In the genomic region with DNA sequence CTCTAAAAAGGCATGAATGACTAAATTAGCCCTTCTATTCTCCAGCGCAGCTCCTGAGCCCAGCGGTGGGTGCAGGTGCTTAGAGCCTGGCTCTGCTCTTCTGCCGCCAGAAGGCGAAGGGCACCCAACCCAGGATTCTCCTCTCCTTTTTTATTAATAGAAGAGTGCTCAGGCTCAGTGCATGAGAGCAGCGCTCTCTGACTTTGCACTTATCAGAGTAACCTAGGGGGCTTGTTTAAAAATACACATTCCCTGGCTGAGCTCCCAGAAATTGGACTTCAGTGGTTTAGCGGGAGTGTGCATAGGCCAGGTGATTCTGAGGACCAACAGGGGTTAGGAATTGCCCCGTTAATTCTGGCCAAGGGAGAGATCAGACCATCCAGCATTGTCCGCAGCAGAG, we compare ENCODE assay signal across 12 cellular contexts. TPM values are rescaled to one million over a fixed set of nuclear protein-coding genes. Genes with fewer than 3 reads are reported as not detected.
DNase-seq lines count a peak whose midpoint lies in the region; ATAC-seq, FAIRE-seq and TF ChIP-seq lines count a peak whose summit lies in the region.
"Had no signal": no experiment of that assay in that cellular context is flagged by ENCODE, and none has a peak within 500 bp of the region (broad histone marks: within the 10 kb centered on the region; RNA-seq: fewer than 3 reads in every experiment).

No MANE protein-coding gene starts in this region.

- H3K4me1 Mint-ChIP-seq in T-helper 2 cell treated with Interferon-gamma antibody and Interleukin-4, amounts not matched to agents 5 μg/mL and 100 μg/mL, for 36 hours (ENCODE audit: low read depth): peaks cover 15% of the 10 kb centered on the region
- H3K4me1 Mint-ChIP-seq in astrocyte (ENCODE audit: low read depth, unreplicated experiment): peaks cover 14% of the 10 kb centered on the region
- peaks cover 14 to 20% (median 15%) of the 10 kb centered on the region in 7 donors for H3K4me1 Mint-ChIP-seq in naive thymus-derived CD4-positive, alpha-beta T cell

- H3K36me3 ChIP-seq in astrocyte (ENCODE audit: insufficient read depth, low read length): no peaks in the 10 kb centered on the region
- peaks cover 0 to 14% (median 0%) of the 10 kb centered on the region in 3 experiments for H3K36me3 ChIP-seq in naive thymus-derived CD4-positive, alpha-beta T cell (ENCODE audit: control insufficient read depth in 2 of 3, insufficient read depth in 3 of 3, low read length in 3 of 3)

- no peaks in the 10 kb centered on the region for H3K27me3 ChIP-seq in astrocyte (ENCODE audit: insufficient read depth, low read length)
- no peaks in the 10 kb centered on the region for H3K27me3 ChIP-seq in naive thymus-derived CD4-positive, alpha-beta T cell (ENCODE audit: control insufficient read depth in 2 of 2, insufficient read depth in 2 of 2, low read length in 2 of 2)

- ATAC-seq in naive thymus-derived CD4-positive, alpha-beta T cell: no peak
- ATAC-seq in HG03025 (IDR thresholded peaks at IDR 0.05; ENCODE audit: low FRiP score, unreplicated experiment) (no peak), GM18505 (IDR thresholded peaks at IDR 0.05; ENCODE audit: unreplicated experiment) (no peak)
- ATAC-seq: esophagus mucosa had no signal

- no peak overlapping the region for H3K4me2 ChIP-seq in astrocyte (ENCODE audit: low read length)

- H3K27me3 Mint-ChIP-seq in T-helper 2 cell treated with Interferon-gamma antibody and Interleukin-4, amounts not matched to agents 5 μg/mL and 100 μg/mL, for 36 hours (ENCODE audit: low read depth): peaks cover 16% of the 10 kb centered on the region
- H3K27me3 Mint-ChIP-seq in astrocyte (ENCODE audit: low read depth, unreplicated experiment): peaks cover 2% of the 10 kb centered on the region
- peaks cover 0 to 16% (median 0%) of the 10 kb centered on the region in 5 donors for H3K27me3 Mint-ChIP-seq in naive thymus-derived CD4-positive, alpha-beta T cell

- H3K4me3 Mint-ChIP-seq in T-helper 2 cell treated with Interferon-gamma antibody and Interleukin-4, amounts not matched to agents 5 μg/mL and 100 μg/mL, for 36 hours: peak overlapping the region; percentile 66
- peak overlapping the region; percentile 77 for H3K4me3 Mint-ChIP-seq in astrocyte (ENCODE audit: unreplicated experiment)
- peak overlapping the region; percentile 31 to 98 (median 76) for H3K4me3 Mint-ChIP-seq in naive thymus-derived CD4-positive, alpha-beta T cell

- no peak overlapping the region for H3K27ac ChIP-seq in astrocyte (ENCODE audit: low read depth, low read length)
- no peak overlapping the region for H3K27ac ChIP-seq in naive thymus-derived CD4-positive, alpha-beta T cell (ENCODE audit: low read depth, low read length)

- DNase-seq in T-helper 2 cell treated with Interferon-gamma antibody and Interleukin-4, amounts not matched to agents 5 μg/mL and 100 μg/mL, for 36 hours (ENCODE audit: low spot score): no peak
- DNase-seq in T-helper 2 cell: no peak
- DNase-seq in NCI-H1105 (lab: John Stamatoyannopoulos, UW): peak; percentile 16
- DNase-seq in astrocyte (ENCODE audit: low read depth): no peak
- DNase-seq in naive thymus-derived CD4-positive, alpha-beta T cell: no peak
- DNase-seq in NCI-H2107 (lab: John Stamatoyannopoulos, UW): no peak
- DNase-seq: activated CD4-positive, alpha-beta T cell treated with anti-CD3 and anti-CD28 coated beads for 1 hour; mesenchymal stem cell; NCI-H2081 treated with DMSO at 0.1 percent for 48 hours had no signal

- no peak for TF ChIP-seq CTCF in astrocyte (IDR thresholded peaks at IDR 0.05; ENCODE audit: insufficient read depth, low read depth, low read length)

- peaks cover 15% of the 10 kb centered on the region for H3K36me3 Mint-ChIP-seq in T-helper 2 cell treated with Interferon-gamma antibody and Interleukin-4, amounts not matched to agents 5 μg/mL and 100 μg/mL, for 36 hours (ENCODE audit: low read depth)
- H3K36me3 Mint-ChIP-seq in astrocyte (ENCODE audit: low read depth, unreplicated experiment): peaks cover 7% of the 10 kb centered on the region
- H3K36me3 Mint-ChIP-seq in naive thymus-derived CD4-positive, alpha-beta T cell: peaks cover 0 to 18% (median 0%) of the 10 kb centered on the region in 5 donors

- POLR2A ChIA-PET in naive thymus-derived CD4-positive, alpha-beta T cell (lab: Charles Lee): no interaction called here

- H3K4me1 ChIP-seq in astrocyte (ENCODE audit: insufficient read depth, low read length): peaks cover 21% of the 10 kb centered on the region
- H3K4me1 ChIP-seq in naive thymus-derived CD4-positive, alpha-beta T cell (ENCODE audit: control insufficient read depth in 2 of 2, insufficient read depth in 2 of 2, low read length in 2 of 2): peaks cover 8% of the 10 kb centered on the region in 2 donors

- intact Hi-C loops in naive thymus-derived CD4-positive, alpha-beta T cell (cut with micrococcal nuclease): no loop called here

- no peaks in the 10 kb centered on the region for H3K9me3 Mint-ChIP-seq in T-helper 2 cell treated with Interferon-gamma antibody and Interleukin-4, amounts not matched to agents 5 μg/mL and 100 μg/mL, for 36 hours
- H3K9me3 Mint-ChIP-seq in astrocyte (ENCODE audit: unreplicated experiment): no peaks in the 10 kb centered on the region
- H3K9me3 Mint-ChIP-seq in naive thymus-derived CD4-positive, alpha-beta T cell: no peaks in the 10 kb centered on the region

- no peak overlapping the region for H3K4me3 ChIP-seq in astrocyte (ENCODE audit: insufficient read depth, low read depth, low read length)
- H3K4me3 ChIP-seq in naive thymus-derived CD4-positive, alpha-beta T cell (ENCODE audit: low read length): no peak overlapping the region

- peaks cover 32% of the 10 kb centered on the region for H3K79me2 ChIP-seq in astrocyte (ENCODE audit: insufficient read depth, low read length)

- CTCF ChIA-PET in naive thymus-derived CD4-positive, alpha-beta T cell (lab: Charles Lee): no interaction called here

- peaks cover 6% of the 10 kb centered on the region for H4K20me1 ChIP-seq in astrocyte (ENCODE audit: insufficient read depth, low read length)

- no peak for FAIRE-seq in astrocyte (lab: Jason Lieb, UNC)

- H3K27ac Mint-ChIP-seq in T-helper 2 cell treated with Interferon-gamma antibody and Interleukin-4, amounts not matched to agents 5 μg/mL and 100 μg/mL, for 36 hours: no peak overlapping the region
- H3K27ac Mint-ChIP-seq in astrocyte (ENCODE audit: unreplicated experiment): no peak overlapping the region
- H3K27ac Mint-ChIP-seq in naive thymus-derived CD4-positive, alpha-beta T cell: peak overlapping the region in 2 of 9 donors; percentile 4 to 70

- no peak for TF ChIP-seq POLR2A in GM18505 (IDR thresholded peaks at IDR 0.05; ENCODE audit: borderline replicate concordance, extremely low read depth, insufficient read depth, insufficient read length)

- H3K9ac ChIP-seq in astrocyte (ENCODE audit: low read length): no peak overlapping the region

- H3K9me3 ChIP-seq in astrocyte (ENCODE audit: insufficient read depth, low read depth, low read length): no peaks in the 10 kb centered on the region
- H3K9me3 ChIP-seq in naive thymus-derived CD4-positive, alpha-beta T cell (ENCODE audit: control insufficient read depth in 2 of 3, low read length in 3 of 3): no peaks in the 10 kb centered on the region

- H2AFZ ChIP-seq in astrocyte (ENCODE audit: low read depth, low read length): no peak overlapping the region

RNA-seq across cellular contexts. Expression of a gene that starts 1.7 kb away (rescaled TPM):
- total RNA-seq in astrocyte: 356 and 361 TPM in 2 replicates
- total RNA-seq in naive thymus-derived CD4-positive, alpha-beta T cell: 100 to 1,000 TPM in 1 of 5 experiments, 10 to 100 TPM in 4; 43.8 to 219 (median 50.0) TPM
- 10 to 100 TPM; 23.8 to 33.5 TPM for polyA plus RNA-seq in naive thymus-derived CD4-positive, alpha-beta T cell
